Comparison of ENCODE assay signal across 15 cellular contexts in the genomic region with DNA sequence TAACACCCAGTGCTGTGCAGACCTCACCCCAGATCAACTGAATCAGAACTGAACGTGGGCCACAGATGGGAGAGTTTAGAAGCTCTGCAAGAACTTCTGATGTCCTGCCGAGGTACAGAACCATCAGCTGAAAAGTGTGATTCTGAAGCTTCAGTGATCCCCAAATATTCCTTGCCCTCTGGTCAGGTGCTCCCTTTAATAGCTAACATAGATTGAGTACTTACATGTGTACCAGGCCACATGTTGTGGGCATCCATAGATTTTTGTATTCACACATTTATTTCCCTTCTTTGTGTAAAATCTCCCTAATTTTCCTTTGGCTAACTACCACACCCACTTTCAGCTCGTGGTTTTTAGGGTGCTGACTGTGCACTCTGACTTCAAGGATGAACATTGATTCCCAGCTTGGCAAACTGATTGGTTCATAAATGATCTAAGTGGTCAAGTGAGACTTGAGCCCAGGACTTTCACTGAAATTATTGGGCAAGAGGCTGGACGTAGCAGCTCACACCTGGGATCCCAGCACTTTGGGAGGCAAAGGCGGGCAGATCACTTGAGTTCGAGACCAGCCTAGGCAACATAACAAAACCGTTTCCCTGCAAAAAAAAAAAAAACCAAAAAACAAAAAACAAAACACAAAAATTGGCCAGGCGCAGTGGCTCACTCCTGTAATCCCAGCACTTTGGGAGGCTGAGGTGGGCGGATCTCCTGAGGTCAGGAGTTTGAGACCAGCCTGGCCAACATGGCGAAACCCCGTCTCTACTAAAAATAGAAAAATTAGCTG.
DNase-seq lines count a peak whose midpoint lies in the region; ATAC-seq, FAIRE-seq and TF ChIP-seq lines count a peak whose summit lies in the region.
"Had no signal": no experiment of that assay in that cellular context is flagged by ENCODE, and none has a peak within 500 bp of the region (broad histone marks: within the 10 kb centered on the region; RNA-seq: fewer than 3 reads in every experiment).

No MANE protein-coding gene starts in this region.

- TF ChIP-seq CTCF in DOHH2 (IDR thresholded peaks at IDR 0.05; ENCODE audit: low read depth, low read length, poor library complexity, severe bottlenecking) (no peak), IMR-90 (conservative IDR thresholded peaks at IDR 0.05; ENCODE audit: low read depth, low read length) (no peak), K562 (IDR thresholded peaks at IDR 0.05 in 2 of 3, conservative IDR thresholded peaks at IDR 0.05 in 1 of 3; ENCODE audit: insufficient read depth in 2 of 3, low read depth in 1 of 3, low read length in 3 of 3) (no peak), osteoblast (IDR thresholded peaks at IDR 0.05; ENCODE audit: extremely low read depth, low read depth, low read length) (no peak), uterus (IDR thresholded peaks at IDR 0.05) (no peak), glutamatergic neuron (IDR thresholded peaks at IDR 0.05; ENCODE audit: partially characterized antibody, unreplicated experiment) (no peak)

- H4K91ac ChIP-seq in IMR-90 (ENCODE audit: insufficient read depth, low read depth, low read length) = peak overlapping the region; percentile 83

- H3K23ac ChIP-seq in IMR-90 (ENCODE audit: low read depth, low read length) = peak overlapping the region; percentile 87; the same call in 1 of the 2 replicates

- TF ChIP-seq RAD21 in IMR-90 (IDR thresholded peaks at IDR 0.05; ENCODE audit: low read length) = no peak
- TF ChIP-seq RAD21 in K562 (CRISPR knock-in tag; conservative IDR thresholded peaks at IDR 0.05 in 1 of 2, IDR thresholded peaks at IDR 0.05 in 1 of 2) = no peak

- H3K9me2 ChIP-seq in DOHH2 (replicated peaks; ENCODE audit: control insufficient read depth, low read length) = no peaks in the 10 kb centered on the region

- peaks cover 1% of the 10 kb centered on the region for H3K9me3 Mint-ChIP-seq in glutamatergic neuron (ENCODE audit: unreplicated experiment)

- H3K4me3 Mint-ChIP-seq in glutamatergic neuron (ENCODE audit: unreplicated experiment) = no peak overlapping the region

- in situ Hi-C loops in IMR-90 (cut with MboI; ENCODE audit: low sequenced_read_pairs) (no loop called here), K562 (cut with MboI) (no loop called here)

- H3K79me2 ChIP-seq in DOHH2 (ENCODE audit: control insufficient read depth, low read length) = no peaks in the 10 kb centered on the region
- no peaks in the 10 kb centered on the region for H3K79me2 ChIP-seq in K562 (ENCODE audit: control insufficient read depth, insufficient read depth, low read length)
- H3K79me2 ChIP-seq in osteoblast (ENCODE audit: insufficient read depth, low read length) = no peaks in the 10 kb centered on the region

- peak overlapping the region; percentile 58 to 62; a peak in 3 of 4 replicates for H4K8ac ChIP-seq in IMR-90 (ENCODE audit: low read depth in 2 of 2, low read length in 2 of 2)

- H3F3A ChIP-seq in DOHH2 (ENCODE audit: control insufficient read depth, insufficient read depth) = peaks cover 5% of the 10 kb centered on the region

- H2BK5ac ChIP-seq in IMR-90 (ENCODE audit: low read depth, low read length, poor library complexity, severe bottlenecking) = peak overlapping the region; percentile 95

- H2AFZ ChIP-seq in IMR-90 (replicated peaks; ENCODE audit: low read length, poor library complexity) (no peak overlapping the region), K562 (ENCODE audit: low read depth, low read length) (peak overlapping the region; percentile 67), osteoblast (ENCODE audit: low read length) (no peak overlapping the region)

- FAIRE-seq in K562 (lab: Jason Lieb, UNC) = no peak
- FAIRE-seq: GM18507 had no signal

- ATAC-seq in IMR-90 (ENCODE audit: low read depth) = no peak
- no peak for ATAC-seq in K562
- ATAC-seq in GM21717 (IDR thresholded peaks at IDR 0.05; ENCODE audit: unreplicated experiment) = no peak

- no peaks in the 10 kb centered on the region for H3K4me1 Mint-ChIP-seq in glutamatergic neuron (ENCODE audit: low read depth, unreplicated experiment)

- H3K4me2 ChIP-seq in DOHH2 (ENCODE audit: low read length) (peak overlapping the region; percentile 64), IMR-90 (ENCODE audit: low read depth, low read length) (no peak overlapping the region), K562 (ENCODE audit: insufficient read depth, low read length) (no peak overlapping the region), osteoblast (ENCODE audit: insufficient read depth, low read length) (no peak overlapping the region)

- TF ChIP-seq POLR2A in IMR-90 (IDR thresholded peaks at IDR 0.05; ENCODE audit: low read depth, low read length) = no peak
- TF ChIP-seq POLR2A in K562 (conservative IDR thresholded peaks at IDR 0.05) = no peak
- TF ChIP-seq POLR2A in uterus (IDR thresholded peaks at IDR 0.05) = no peak

- peak overlapping the region; percentile 76; the same call in 1 of the 2 replicates for H3K27ac ChIP-seq in DOHH2 (ENCODE audit: low read depth, low read length)
- peak overlapping the region; percentile 30; the same call in 1 of the 2 replicates for H3K27ac ChIP-seq in IMR-90 (ENCODE audit: insufficient read depth, low read length)
- no peak overlapping the region for H3K27ac ChIP-seq in K562 (ENCODE audit: extremely low read depth, low read depth, low read length)
- peak overlapping the region; percentile 91 for H3K27ac ChIP-seq in osteoblast (ENCODE audit: low read depth, low read length)
- H3K27ac ChIP-seq in uterus = no peak overlapping the region
- H3K27ac ChIP-seq: left ventricle myocardium inferior had no signal

- peak overlapping the region; percentile 94 for H2AK5ac ChIP-seq in IMR-90 (ENCODE audit: low read depth, low read length)

- H2BK120ac ChIP-seq in IMR-90 (ENCODE audit: low read depth, low read length) = peak overlapping the region; percentile 91

- H3K4ac ChIP-seq in IMR-90 (ENCODE audit: low read depth, low read length) = peak overlapping the region; percentile 90

- H3K9me3 ChIP-seq in DOHH2 (ENCODE audit: control insufficient read depth, insufficient read depth, low read length) (no peaks in the 10 kb centered on the region), IMR-90 (ENCODE audit: control insufficient read depth, insufficient read depth, low read length) (no peaks in the 10 kb centered on the region), K562 (replicated peaks; ENCODE audit: control insufficient read depth, insufficient read depth, low read depth, low read length) (no peaks in the 10 kb centered on the region), osteoblast (ENCODE audit: low read depth, low read length) (no peaks in the 10 kb centered on the region), uterus (no peaks in the 10 kb centered on the region)
- H3K9me3 ChIP-seq: left ventricle myocardium inferior, MG63 had no signal

- H3K36me3 Mint-ChIP-seq in glutamatergic neuron (ENCODE audit: unreplicated experiment) = peaks cover 15% of the 10 kb centered on the region

- H4K20me1 ChIP-seq in DOHH2 (ENCODE audit: control insufficient read depth, insufficient read depth, low read depth, low read length) (no peaks in the 10 kb centered on the region), IMR-90 (ENCODE audit: insufficient read depth, low read length) (no peaks in the 10 kb centered on the region), K562 (replicated peaks; ENCODE audit: control insufficient read depth, insufficient read depth, low read length) (no peaks in the 10 kb centered on the region), osteoblast (ENCODE audit: insufficient read depth, low read length) (no peaks in the 10 kb centered on the region)

- whole genome bisulfite sequencing in IMR-90 (ENCODE audit: extremely low coverage in 2 of 2, insufficient read length in 1 of 2), 2 experiments = 100% methylated on average over 2 of the region's 11 CpGs; no CpG with 5 or more reads in 1 of the 2 experiments
- 74% methylated on average over 11 of the region's 11 CpGs for WGBS in K562 (ENCODE audit: insufficient coverage, low coverage, missing lambda C conversion rate)

- TF ChIP-seq EP300 in K562 (IDR thresholded peaks at IDR 0.05; ENCODE audit: low read length) = no peak

- no peak overlapping the region for H3K9ac ChIP-seq in IMR-90 (ENCODE audit: low read depth, low read length)
- peak overlapping the region in 1 of 2 experiments; percentile 28; a peak in 1 of 4 replicates for H3K9ac ChIP-seq in K562 (ENCODE audit: insufficient read depth in 1 of 2, low read depth in 2 of 2, low read length in 2 of 2)

- DNase-seq in IMR-90 (no peak), K562 (ENCODE audit: extremely low read depth in 1 of 4, low spot score in 3 of 4) (no peak), osteoblast (ENCODE audit: insufficient read length, low spot score, missing footprints) (no peak), NOMO-1 treated with dmso at 0.1 percent for 144 hours (lab: John Stamatoyannopoulos, UW; ENCODE audit: unreplicated experiment) (no peak), uterus (no peak), glutamatergic neuron (no peak)
- DNase-seq: activated CD4-positive, alpha-beta T cell treated with anti-CD3 and anti-CD28 coated beads for 4 hours; activated gamma-delta T cell treated with Interleukin-2 at 50 U/mL for 16 hours; central memory CD4-positive, alpha-beta T cell; left ventricle myocardium inferior; nucleus accumbens had no signal

- no peak overlapping the region for H2AK9ac ChIP-seq in IMR-90 (replicated peaks; ENCODE audit: low read depth, low read length, poor library complexity)

- H2BK20ac ChIP-seq in IMR-90 (ENCODE audit: low read depth, low read length) = peak overlapping the region; percentile 92

- H3K27me3 Mint-ChIP-seq in glutamatergic neuron (ENCODE audit: unreplicated experiment) = no peaks in the 10 kb centered on the region

- H3K18ac ChIP-seq in IMR-90 (ENCODE audit: low read depth, low read length) = peak overlapping the region; percentile 82

- H3K4me1 ChIP-seq in DOHH2 (ENCODE audit: control insufficient read depth, low read length) (peaks cover 52% of the 10 kb centered on the region), IMR-90 (ENCODE audit: control insufficient read depth, insufficient read depth, low read length) (peaks cover 6% of the 10 kb centered on the region; the same call in 1 of the 2 replicates), K562 (replicated peaks in 1 of 2; ENCODE audit: control insufficient read depth in 2 of 2, insufficient read depth in 2 of 2, low read length in 2 of 2) (peaks cover 17 to 26% of the 10 kb centered on the region in 2 experiments; a peak in 4 of 5 replicates), osteoblast (ENCODE audit: insufficient read depth, low read length) (peaks cover 23% of the 10 kb centered on the region), uterus (no peaks in the 10 kb centered on the region)
- H3K4me1 ChIP-seq: left ventricle myocardium inferior had no signal

- H3K14ac ChIP-seq in IMR-90 (replicated peaks; ENCODE audit: low read depth, low read length) = peak overlapping the region; percentile 53

- no peak overlapping the region for H3K27ac Mint-ChIP-seq in glutamatergic neuron (ENCODE audit: unreplicated experiment)

- intact Hi-C loops in IMR-90 (cut with micrococcal nuclease) = no loop called here
- intact Hi-C loops in K562 (cut with micrococcal nuclease) = no loop called here
- intact Hi-C loops in uterus (cut with DNase I; ENCODE audit: low total_unique reads) = no loop called here

- H3K4me3 ChIP-seq in DOHH2 (ENCODE audit: low read length) = no peak overlapping the region
- no peak overlapping the region for H3K4me3 ChIP-seq in IMR-90 (ENCODE audit: insufficient read depth, low read depth, low read length)
- no peak overlapping the region for H3K4me3 ChIP-seq in K562
- no peak overlapping the region for H3K4me3 ChIP-seq in osteoblast (ENCODE audit: insufficient read depth, low read length)
- no peak overlapping the region for H3K4me3 ChIP-seq in uterus
- H3K4me3 ChIP-seq: left ventricle myocardium inferior, MG63 had no signal

- CTCF ChIA-PET in IMR-90 (lab: Yijun Ruan, JAX) = interaction anchor here (2.1 kb wide), 1 partner anchor 8 kb away, joined by 8 read pairs; no protein-coding TSS in a partner anchor
- CTCF ChIA-PET in K562 (lab: Yijun Ruan, JAX; ENCODE audit: low intra/inter-chr PET ratio) = no interaction called here

- H3K36me3 ChIP-seq in DOHH2 (ENCODE audit: control insufficient read depth, low read length) (no peaks in the 10 kb centered on the region), IMR-90 (ENCODE audit: control insufficient read depth, insufficient read depth, low read length) (no peaks in the 10 kb centered on the region), K562 (ENCODE audit: control insufficient read depth, insufficient read depth, low read length) (no peaks in the 10 kb centered on the region), osteoblast (ENCODE audit: insufficient read depth, low read length) (no peaks in the 10 kb centered on the region), uterus (no peaks in the 10 kb centered on the region)
- H3K36me3 ChIP-seq: left ventricle myocardium inferior, MG63 had no signal

- BruUV-seq in IMR-90 (replicated peaks; lab: Mats Ljungman, UMichigan) (no TSS peak), K562 (replicated peaks; lab: Mats Ljungman, UMichigan) (no TSS peak)

- H3K56ac ChIP-seq in IMR-90 (ENCODE audit: extremely low read depth, insufficient read depth, low read length) = peak overlapping the region; percentile 37

- H3K9me1 ChIP-seq in IMR-90 (ENCODE audit: insufficient read depth, low read length) (peaks cover 12% of the 10 kb centered on the region), K562 (ENCODE audit: control insufficient read depth, insufficient read depth, low read length) (no peaks in the 10 kb centered on the region)

- H2BK15ac ChIP-seq in IMR-90 (ENCODE audit: low read depth, low read length) = peak overlapping the region; percentile 97; the same call in 2 of the 3 replicates

- H3K27me3 ChIP-seq in DOHH2 (ENCODE audit: control insufficient read depth, low read length) (no peaks in the 10 kb centered on the region), IMR-90 (ENCODE audit: control insufficient read depth, insufficient read depth, low read length) (no peaks in the 10 kb centered on the region), K562 (ENCODE audit: control insufficient read depth in 2 of 2, insufficient read depth in 2 of 2, low read length in 2 of 2) (no peaks in the 10 kb centered on the region), osteoblast (ENCODE audit: insufficient read depth, low read length) (no peaks in the 10 kb centered on the region), uterus (no peaks in the 10 kb centered on the region)
- H3K27me3 ChIP-seq: MG63 had no signal

- dilution Hi-C loops in IMR-90 (cut with HindIII; ENCODE audit: low sequenced_read_pairs, unreplicated experiment) = no loop called here

- H3K79me1 ChIP-seq in IMR-90 (ENCODE audit: low read depth in 1 of 2, low read length in 2 of 2) = peaks cover 0 to 10% of the 10 kb centered on the region in 2 experiments; a peak in 1 of 4 replicates

- POLR2A ChIA-PET in IMR-90 (lab: Charles Lee; ENCODE audit: unreplicated experiment) = no interaction called here
- POLR2A ChIA-PET in K562 (lab: Yijun Ruan, JAX) = interaction anchor here (0.6 to 1.4 kb wide), 3 partner anchors 9 to 250 kb away, joined by 3 to 4 read pairs (median 4); no protein-coding TSS in a partner anchor

- H4K5ac ChIP-seq in IMR-90 (ENCODE audit: low read depth, low read length) = peak overlapping the region; percentile 30; the same call in 1 of the 2 replicates

Comparison
In these comparisons a context has a peak if more than half of its experiments do, and no peak if none do; other contexts are left out.
1. H3K27ac ChIP-seq: peak in DOHH2 (single experiment), IMR-90 (single experiment) and osteoblast (single experiment); none in K562 (single experiment) and uterus (0 of 2).